ENCODE assay signal across 36 cellular contexts in the genomic region with DNA sequence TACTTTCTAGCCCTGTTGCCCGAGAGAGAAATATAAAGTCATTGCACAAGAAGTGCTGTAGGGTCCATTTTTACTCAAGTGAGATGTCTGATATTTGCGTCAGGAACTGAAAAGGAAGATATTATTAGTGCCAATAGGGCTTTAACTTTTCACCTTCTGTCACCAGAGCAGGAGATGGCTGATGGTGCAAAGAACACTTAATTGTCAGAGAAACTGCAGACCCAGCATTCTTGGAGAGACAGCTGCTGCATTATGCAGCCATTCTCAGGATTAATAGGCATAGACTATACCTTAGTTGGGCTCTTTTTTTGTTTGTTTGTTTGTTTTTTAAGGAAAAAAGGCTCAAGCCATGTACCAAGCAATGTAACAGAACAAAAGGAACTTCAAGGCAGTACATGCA.
"Had no signal": no experiment of that assay in that cellular context is flagged by ENCODE, and none has a peak within 500 bp of the region (broad histone marks: within the 10 kb centered on the region; RNA-seq: fewer than 3 reads in every experiment).

No MANE protein-coding gene starts in this region.

- ATAC-seq: activated naive CD4-positive, alpha-beta T cell treated with anti-CD3 and anti-CD28 coated beads, Interleukin-2, amount 50 U/mL, for 72 hours; activated T-cell treated with anti-CD3 and anti-CD28 coated beads, Interleukin-2, amount 50 U/mL, for 4 hours; activated T-cell treated with anti-CD3 and anti-CD28 coated beads, Interleukin-2, amount 50 U/mL, for 72 hours; activated T-helper 17 cell treated with anti-CD3 and anti-CD28 coated beads, Interleukin-2, amount 50 U/mL, for 72 hours; body of pancreas had no signal

- H3K4me3 Mint-ChIP-seq: activated naive CD4-positive, alpha-beta T cell treated with anti-CD3 and anti-CD28 coated beads for 36 hours; activated naive CD4-positive, alpha-beta T cell treated with anti-CD3 and anti-CD28 coated beads, Interleukin-2, amount 10 ng/mL, durations not matched to agents 7 days and 5 days; activated naive CD4-positive, alpha-beta T cell treated with anti-CD3 and anti-CD28 coated beads, Interleukin-2, amount 50 U/mL, for 24 hours; activated naive CD8-positive, alpha-beta T cell; activated naive CD8-positive, alpha-beta T cell treated with anti-CD3 and anti-CD28 coated beads for 36 hours; activated naive CD8-positive, alpha-beta T cell treated with anti-CD3 and anti-CD28 coated beads, Interleukin-2, amount 10 ng/mL, durations not matched to agents 7 days and 5 days; activated T-cell treated with anti-CD3 and anti-CD28 coated beads, Interleukin-2, amount 50 U/mL, for 24 hours; activated T-cell treated with anti-CD3 and anti-CD28 coated beads, Interleukin-2, amount 50 U/mL, for 4 hours; activated T-cell treated with anti-CD3 and anti-CD28 coated beads, Interleukin-2, amount 50 U/mL, for 72 hours; activated T-helper 1 cell treated with anti-CD3 and anti-CD28 coated beads, Interleukin-12 subunit alpha, Interleukin-12 subunit beta, Interleukin-2, Interleukin-4 antibody, amounts not matched to agents 30 ng/mL and 10 ng/mL and 1 ng/mL, durations not matched to agents 14 hours and 24 hours and 36 hours; activated T-helper 17 cell treated with anti-CD3 and anti-CD28 coated beads, Interleukin-2, amount 50 U/mL, for 72 hours; brain; central memory CD8-positive, alpha-beta T cell had no signal

- H3K9me3 ChIP-seq: adrenal gland, ascending aorta, body of pancreas, breast epithelium had no signal

- H3K4me1 Mint-ChIP-seq: activated naive CD4-positive, alpha-beta T cell treated with anti-CD3 and anti-CD28 coated beads, Interleukin-2, amount 10 ng/mL, durations not matched to agents 7 days and 5 days; activated naive CD4-positive, alpha-beta T cell treated with anti-CD3 and anti-CD28 coated beads, Interleukin-2, amount 50 U/mL, for 24 hours; activated naive CD8-positive, alpha-beta T cell treated with anti-CD3 and anti-CD28 coated beads for 36 hours; activated naive CD8-positive, alpha-beta T cell treated with anti-CD3 and anti-CD28 coated beads, Interleukin-2, amount 10 ng/mL, durations not matched to agents 7 days and 5 days; activated T-helper 17 cell treated with anti-CD3 and anti-CD28 coated beads, Interleukin-2, amount 50 U/mL, for 72 hours; central memory CD8-positive, alpha-beta T cell had no signal

- H3K27ac Mint-ChIP-seq: activated naive CD4-positive, alpha-beta T cell treated with anti-CD3 and anti-CD28 coated beads for 36 hours; activated naive CD4-positive, alpha-beta T cell treated with anti-CD3 and anti-CD28 coated beads, Interleukin-2, amount 10 ng/mL, durations not matched to agents 7 days and 5 days; activated naive CD4-positive, alpha-beta T cell treated with anti-CD3 and anti-CD28 coated beads, Interleukin-2, amount 50 U/mL, for 24 hours; activated naive CD4-positive, alpha-beta T cell treated with anti-CD3 and anti-CD28 coated beads, Interleukin-2, amount 50 U/mL, for 72 hours; activated naive CD8-positive, alpha-beta T cell; activated naive CD8-positive, alpha-beta T cell treated with anti-CD3 and anti-CD28 coated beads for 36 hours; activated naive CD8-positive, alpha-beta T cell treated with anti-CD3 and anti-CD28 coated beads, Interleukin-2, amount 10 ng/mL, durations not matched to agents 7 days and 5 days; activated T-cell treated with anti-CD3 and anti-CD28 coated beads, Interleukin-2, amount 50 U/mL, for 24 hours; activated T-cell treated with anti-CD3 and anti-CD28 coated beads, Interleukin-2, amount 50 U/mL, for 72 hours; activated T-helper 1 cell treated with anti-CD3 and anti-CD28 coated beads, Interleukin-12 subunit alpha, Interleukin-12 subunit beta, Interleukin-2, Interleukin-4 antibody, amounts not matched to agents 30 ng/mL and 10 ng/mL and 1 ng/mL, durations not matched to agents 14 hours and 24 hours and 36 hours; activated T-helper 17 cell treated with anti-CD3 and anti-CD28 coated beads, Interleukin-2, amount 50 U/mL, for 72 hours; activated T-helper 2 cell treated with anti-CD3 and anti-CD28 coated beads, Interferon-gamma antibody, Interleukin-2, Interleukin-4, amounts not matched to agents 10 μg/mL and 5 μg/mL and 100 μg/mL, durations not matched to agents 14 hours and 24 hours and 36 hours; brain had no signal

- H3K36me3 ChIP-seq: adrenal gland, ascending aorta, brain microvascular endothelial cell, breast epithelium, cardiac muscle cell had no signal

- H3K27ac ChIP-seq: adrenal gland, ascending aorta, body of pancreas, brain microvascular endothelial cell, breast epithelium, cardiac muscle cell had no signal

- H3K4me1 ChIP-seq: adrenal gland, ascending aorta, body of pancreas, breast epithelium had no signal

- H3K4me3 ChIP-seq: adrenal gland, ascending aorta, body of pancreas, breast epithelium, cardiac muscle cell had no signal

- H3K9me3 Mint-ChIP-seq: activated naive CD4-positive, alpha-beta T cell treated with anti-CD3 and anti-CD28 coated beads for 36 hours; activated naive CD4-positive, alpha-beta T cell treated with anti-CD3 and anti-CD28 coated beads, Interleukin-2, amount 10 ng/mL, durations not matched to agents 7 days and 5 days; activated naive CD4-positive, alpha-beta T cell treated with anti-CD3 and anti-CD28 coated beads, Interleukin-2, amount 50 U/mL, for 24 hours; activated naive CD4-positive, alpha-beta T cell treated with anti-CD3 and anti-CD28 coated beads, Interleukin-2, amount 50 U/mL, for 72 hours; activated naive CD8-positive, alpha-beta T cell treated with anti-CD3 and anti-CD28 coated beads for 36 hours; activated naive CD8-positive, alpha-beta T cell treated with anti-CD3 and anti-CD28 coated beads, Interleukin-2, amount 10 ng/mL, durations not matched to agents 7 days and 5 days; activated T-cell treated with anti-CD3 and anti-CD28 coated beads, Interleukin-2, amount 50 U/mL, for 4 hours; activated T-helper 1 cell treated with anti-CD3 and anti-CD28 coated beads, Interleukin-12 subunit alpha, Interleukin-12 subunit beta, Interleukin-2, Interleukin-4 antibody, amounts not matched to agents 30 ng/mL and 10 ng/mL and 1 ng/mL, durations not matched to agents 14 hours and 24 hours and 36 hours; activated T-helper 17 cell treated with anti-CD3 and anti-CD28 coated beads, Interleukin-2, amount 50 U/mL, for 72 hours; activated T-helper 2 cell treated with anti-CD3 and anti-CD28 coated beads, Interferon-gamma antibody, Interleukin-2, Interleukin-4, amounts not matched to agents 10 μg/mL and 5 μg/mL and 100 μg/mL, durations not matched to agents 14 hours and 24 hours and 36 hours; central memory CD8-positive, alpha-beta T cell had no signal

- H3K27me3 Mint-ChIP-seq: activated naive CD4-positive, alpha-beta T cell treated with anti-CD3 and anti-CD28 coated beads, Interleukin-2, amount 10 ng/mL, durations not matched to agents 7 days and 5 days; activated naive CD8-positive, alpha-beta T cell; activated naive CD8-positive, alpha-beta T cell treated with anti-CD3 and anti-CD28 coated beads, Interleukin-2, amount 10 ng/mL, durations not matched to agents 7 days and 5 days had no signal

- H3K36me3 Mint-ChIP-seq: activated naive CD4-positive, alpha-beta T cell treated with anti-CD3 and anti-CD28 coated beads, Interleukin-2, amount 10 ng/mL, durations not matched to agents 7 days and 5 days; activated naive CD4-positive, alpha-beta T cell treated with anti-CD3 and anti-CD28 coated beads, Interleukin-2, amount 50 U/mL, for 24 hours; activated naive CD4-positive, alpha-beta T cell treated with anti-CD3 and anti-CD28 coated beads, Interleukin-2, amount 50 U/mL, for 72 hours; activated naive CD8-positive, alpha-beta T cell; activated naive CD8-positive, alpha-beta T cell treated with anti-CD3 and anti-CD28 coated beads for 36 hours; activated naive CD8-positive, alpha-beta T cell treated with anti-CD3 and anti-CD28 coated beads, Interleukin-2, amount 10 ng/mL, durations not matched to agents 7 days and 5 days; brain had no signal

- H3K27me3 ChIP-seq: adrenal gland, ascending aorta, body of pancreas, brain microvascular endothelial cell, breast epithelium, cardiac muscle cell had no signal

- DNase-seq: activated effector memory CD4-positive, alpha-beta T cell treated with Interleukin-2 at 50 U/mL for 16 hours; activated gamma-delta T cell; activated gamma-delta T cell treated with Interleukin-2 at 50 U/mL for 16 hours; activated naive CD4-positive, alpha-beta T cell; activated naive CD4-positive, alpha-beta T cell treated with anti-CD3 and anti-CD28 coated beads for 36 hours; activated naive CD4-positive, alpha-beta T cell treated with anti-CD3 and anti-CD28 coated beads, Interleukin-2, amount 10 ng/mL, durations not matched to agents 7 days and 5 days; activated naive CD4-positive, alpha-beta T cell treated with anti-CD3 and anti-CD28 coated beads, Interleukin-2, amount 50 U/mL, for 16 hours; activated naive CD4-positive, alpha-beta T cell treated with Interleukin-2 at 50 U/mL for 16 hours; activated naive CD8-positive, alpha-beta T cell treated with anti-CD3 and anti-CD28 coated beads for 36 hours; activated naive CD8-positive, alpha-beta T cell treated with anti-CD3 and anti-CD28 coated beads, Interleukin-2, amount 10 ng/mL, durations not matched to agents 7 days and 5 days; activated T-cell treated with anti-CD3 and anti-CD28 coated beads, Interleukin-2, amount 50 U/mL, for 1 hour; activated T-cell treated with anti-CD3 and anti-CD28 coated beads, Interleukin-2, amount 50 U/mL, for 24 hours; activated T-cell treated with anti-CD3 and anti-CD28 coated beads, Interleukin-2, amount 50 U/mL, for 4 hours; activated T-cell treated with anti-CD3 and anti-CD28 coated beads, Interleukin-2, amount 50 U/mL, for 48 hours; activated T-cell treated with anti-CD3 and anti-CD28 coated beads, Interleukin-2, amount 50 U/mL, for 72 hours; adrenal gland; amniotic stem cell; amygdala; anterior cingulate cortex; aorta; body of pancreas; brain microvascular endothelial cell; caudate nucleus; central memory CD4-positive, alpha-beta T cell; cerebellar nuclear complex had no signal
